In genomic region chr20:3068986-3069900, GRCh38 we compare ENCODE assay signal across 8 cellular contexts. TPM values are rescaled to one million over a fixed set of nuclear protein-coding genes. Genes with fewer than 3 reads are reported as not detected.
DNase-seq lines count a peak whose midpoint lies in the region; ATAC-seq and TF ChIP-seq lines count a peak whose summit lies in the region.

No MANE protein-coding gene starts in this region.

- peak in 3 of 5 experiments; percentile 6 to 14 (median 7) for TF ChIP-seq CTCF in transverse colon (IDR thresholded peaks at IDR 0.05)

- peaks cover 31% of the 10 kb centered on the region for H3K27me3 ChIP-seq in transverse colon
- no peaks in the 10 kb centered on the region for H3K27me3 ChIP-seq in SJCRH30

- H3K27ac ChIP-seq in transverse colon (no peak overlapping the region), SJCRH30 (no peak overlapping the region)

- no peak for TF ChIP-seq EP300 in transverse colon (IDR thresholded peaks at IDR 0.05; ENCODE audit: low read depth)

- peak; percentile 35 for DNase-seq in stimulated activated CD4-positive, alpha-beta T cell treated with anti-CD3 and anti-CD28 coated beads, Interleukin-2, amount 100 ng/mL, for 4 hours (ENCODE audit: low read depth)
- no peak for DNase-seq in stimulated activated CD4-positive, alpha-beta T cell treated with anti-CD3 and anti-CD28 coated beads, Interleukin-1b, Interleukin-23, amount 100 ng/mL, for 48 hours
- DNase-seq in NCI-H510A treated with DMSO at 0.1 percent for 48 hours (lab: John Stamatoyannopoulos, UW), result peak; percentile 64
- peak; percentile 32 for DNase-seq in astrocyte of the hippocampus (ENCODE audit: low read depth, low spot score)
- DNase-seq in transverse colon, result no peak
- no peak for DNase-seq in SJCRH30
- no peak for DNase-seq in anterior cingulate cortex (lab: John Stamatoyannopoulos, UW)

- no peaks in the 10 kb centered on the region for H3K36me3 ChIP-seq in transverse colon
- H3K36me3 ChIP-seq in SJCRH30, result no peaks in the 10 kb centered on the region

- H3K4me1 ChIP-seq in transverse colon (peaks cover 0 to 12% (median 9%) of the 10 kb centered on the region in 4 donors), SJCRH30 (0 out of 2 replicates have a peak, but pooled peaks cover 2% of the 10 kb centered on the region)

- WGBS in transverse colon (ENCODE audit: low coverage in 1 of 2), 2 donors, result 27 to 70% methylated on average over 2 to 8 of the region's 8 CpGs

- in situ Hi-C loops in transverse colon (cut with MboI; ENCODE audit: low pct_ligation_motif_present in 1 of 4, low pct_unique_long_range_greater_than_20kb in 1 of 4, low sequenced_read_pairs in 3 of 4), result loop anchor here in 2 of 4 donors (25.0 kb wide), 1 partner anchor 243 kb away; no protein-coding TSS in a partner anchor

- no peak for TF ChIP-seq POLR2A in transverse colon (IDR thresholded peaks at IDR 0.05)

- H3K9me3 ChIP-seq in transverse colon, result no peaks in the 10 kb centered on the region
- no peaks in the 10 kb centered on the region for H3K9me3 ChIP-seq in SJCRH30 (replicated peaks)

- intact Hi-C loops in transverse colon (cut with DNase I; ENCODE audit: low total_unique reads), result no loop called here

- ATAC-seq in GM18511 (IDR thresholded peaks at IDR 0.05; ENCODE audit: unreplicated experiment), result no peak

- H3K4me3 ChIP-seq in transverse colon, result no peak overlapping the region
- no peak overlapping the region for H3K4me3 ChIP-seq in SJCRH30

RNA-seq across cellular contexts. Expression of gene OXT, which starts 2.2 kb away (rescaled TPM):
- not detected for total RNA-seq in transverse colon
- not detected in 2 replicates for total RNA-seq in SJCRH30 (2014; rRNA removed; shearing (Covaris generic))

RNA-seq across cellular contexts. Expression of gene AVP, which starts 15.3 kb away (rescaled TPM):
- not detected for total RNA-seq in transverse colon
- not detected in 2 replicates for total RNA-seq in SJCRH30 (2014; rRNA removed; shearing (Covaris generic))

RNA-seq across cellular contexts. Expression of gene MRPS26, which starts 23.4 kb away (rescaled TPM):
- total RNA-seq in transverse colon, result 10 to 100 TPM; 42.7 to 88.3 (median 54.3) TPM
- total RNA-seq in SJCRH30 (2014; rRNA removed; shearing (Covaris generic)), result 46.2 and 46.5 TPM in 2 replicates

RNA-seq across cellular contexts. Expression of gene GNRH2, which starts 25.8 kb away (rescaled TPM):
- total RNA-seq in transverse colon, result not detected
- 0.43 TPM in 1 of 2 replicates, not detected in the other for total RNA-seq in SJCRH30 (2014; rRNA removed; shearing (Covaris generic))

Comparison
In these comparisons a context has a peak if more than half of its experiments do, and no peak if none do; other contexts are left out.
1. DNase-seq: peak in stimulated activated CD4-positive, alpha-beta T cell treated with anti-CD3 and anti-CD28 coated beads, Interleukin-2, amount 100 ng/mL, for 4 hours (single experiment), NCI-H510A treated with DMSO at 0.1 percent for 48 hours (single experiment) and astrocyte of the hippocampus (single experiment); none in stimulated activated CD4-positive, alpha-beta T cell treated with anti-CD3 and anti-CD28 coated beads, Interleukin-1b, Interleukin-23, amount 100 ng/mL, for 48 hours (single experiment), transverse colon (single experiment), SJCRH30 (0 of 2) and anterior cingulate cortex (0 of 58).